Comparison of ENCODE assay signal across 8 cellular contexts in the genomic region with DNA sequence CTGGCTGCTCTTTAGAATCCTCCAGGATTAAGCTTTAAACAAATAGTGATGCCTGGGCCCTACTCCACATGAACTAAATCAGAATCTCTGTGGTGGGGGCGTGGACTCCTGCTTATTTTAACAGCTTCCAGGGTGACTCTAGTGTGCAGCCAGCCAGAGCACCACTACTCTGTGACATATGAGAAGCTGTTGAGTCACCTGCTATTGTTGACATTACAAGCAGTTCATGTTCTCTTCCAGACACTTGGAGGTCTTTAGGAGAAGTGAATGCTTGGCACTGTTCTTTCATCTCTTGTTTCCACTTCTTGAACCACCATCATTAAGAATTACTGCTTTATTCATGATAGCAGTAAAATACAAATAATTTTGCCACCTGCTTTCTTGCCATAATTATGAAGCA. TPM values are rescaled to one million over a fixed set of nuclear protein-coding genes. Genes with fewer than 3 reads are reported as not detected.
DNase-seq lines count a peak whose midpoint lies in the region; ATAC-seq and TF ChIP-seq lines count a peak whose summit lies in the region.

No MANE protein-coding gene starts in this region.

- H3K4me1 Mint-ChIP-seq in effector memory CD8-positive, alpha-beta T cell (ENCODE audit: low read depth in 2 of 2) = no peaks in the 10 kb centered on the region

- H3K4me1 ChIP-seq in heart left ventricle = peaks cover 0 to 18% (median 13%) of the 10 kb centered on the region in 12 donors
- peaks cover 9 to 19% of the 10 kb centered on the region in 2 donors for H3K4me1 ChIP-seq in thoracic aorta (ENCODE audit: control insufficient read depth in 1 of 2, low read depth in 2 of 2)

- ATAC-seq in heart left ventricle (peak; percentile 93 to 98 (median 96)), thoracic aorta (ENCODE audit: insufficient number of reproducible peaks, low FRiP score, low read depth) (peak; percentile 89)
- ATAC-seq in effector memory CD8-positive, alpha-beta T cell (replicated peaks) = no peak

- no peaks in the 10 kb centered on the region for H3K36me3 Mint-ChIP-seq in effector memory CD8-positive, alpha-beta T cell (ENCODE audit: insufficient read depth)

- H3K27me3 ChIP-seq in heart left ventricle (no peaks in the 10 kb centered on the region), thoracic aorta (replicated peaks; ENCODE audit: insufficient read depth) (no peaks in the 10 kb centered on the region)

- intact Hi-C loops in heart left ventricle (cut with DNase I) = no loop called here

- H3K27ac ChIP-seq in RWPE1 (no peak overlapping the region), heart left ventricle (peak overlapping the region in 9 of 12 donors; percentile 3 to 53 (median 21)), thoracic aorta (peak overlapping the region; percentile 17 to 38)

- H3K27me3 Mint-ChIP-seq in effector memory CD8-positive, alpha-beta T cell = peaks cover 26 to 27% of the 10 kb centered on the region in 2 donors

- POLR2A ChIA-PET in RWPE1 (lab: Yijun Ruan, JAX; ENCODE audit: low non-redundant PET) = no interaction called here

- no peak for TF ChIP-seq POLR2A in heart left ventricle (IDR thresholded peaks at IDR 0.05)

- peaks cover 0 to 20% (median 5%) of the 10 kb centered on the region in 12 donors for H3K9me3 ChIP-seq in heart left ventricle
- peaks cover 3% of the 10 kb centered on the region for H3K9me3 ChIP-seq in thoracic aorta

- TF ChIP-seq CTCF in RWPE1 (conservative IDR thresholded peaks at IDR 0.05; ENCODE audit: low read depth) (no peak), heart left ventricle (IDR thresholded peaks at IDR 0.05) (no peak), thoracic aorta (IDR thresholded peaks at IDR 0.05) (no peak)

- 35 to 54% (median 37%) methylated on average over 1 of the region's 1 CpG for WGBS in heart left ventricle, 4 donors

- H3K27ac Mint-ChIP-seq in effector memory CD8-positive, alpha-beta T cell = no peak overlapping the region

- no peak overlapping the region for H3K4me3 Mint-ChIP-seq in effector memory CD8-positive, alpha-beta T cell

- CTCF ChIA-PET in RWPE1 (lab: Yijun Ruan, JAX) = interaction anchor here (1.0 kb wide), 1 partner anchor 212 kb away, joined by 4 read pairs; no protein-coding TSS in a partner anchor

- peak; percentile 45 for DNase-seq in HT-29 (ENCODE audit: low spot score)
- peak; percentile 27 for DNase-seq in RWPE1 (ENCODE audit: low spot score)
- DNase-seq in heart left ventricle = peak in 4 of 5 donors; percentile 17 to 68 (median 40)
- peak; percentile 60 for DNase-seq in thoracic aorta (ENCODE audit: low spot score)
- no peak for DNase-seq in epidermal melanocyte (ENCODE audit: insufficient read length, low spot score)
- DNase-seq in NOMO-1 treated with DMSO at 0.1 percent for 48 hours (lab: John Stamatoyannopoulos, UW; ENCODE audit: unreplicated experiment) = no peak
- DNase-seq in UCSD-AML1 (lab: John Stamatoyannopoulos, UW; ENCODE audit: unreplicated experiment) = no peak
- no peak for DNase-seq in effector memory CD8-positive, alpha-beta T cell

- H3K9me3 Mint-ChIP-seq in effector memory CD8-positive, alpha-beta T cell = peaks cover 0 to 7% of the 10 kb centered on the region in 2 donors

- H3K36me3 ChIP-seq in heart left ventricle (no peaks in the 10 kb centered on the region), thoracic aorta (no peaks in the 10 kb centered on the region)

- H3K4me3 ChIP-seq in heart left ventricle (no peak overlapping the region), thoracic aorta (no peak overlapping the region)

RNA-seq across cellular contexts. Expression of a gene that starts 0.4 kb away (rescaled TPM):
- not detected in 2 replicates for total RNA-seq in HT-29 (2014; rRNA removed; shearing (Covaris generic))
- not detected for total RNA-seq in heart left ventricle
- polyA plus RNA-seq in heart left ventricle = not detected
- not detected for total RNA-seq in thoracic aorta

Comparison
In these comparisons a context has a peak if more than half of its experiments do, and no peak if none do; other contexts are left out.
1. DNase-seq: peak in HT-29 (single experiment), RWPE1 (single experiment), heart left ventricle (4 of 5) and thoracic aorta (single experiment); none in epidermal melanocyte (single experiment), NOMO-1 treated with DMSO at 0.1 percent for 48 hours (single experiment), UCSD-AML1 (single experiment) and effector memory CD8-positive, alpha-beta T cell (0 of 3).